In the genomic region with DNA sequence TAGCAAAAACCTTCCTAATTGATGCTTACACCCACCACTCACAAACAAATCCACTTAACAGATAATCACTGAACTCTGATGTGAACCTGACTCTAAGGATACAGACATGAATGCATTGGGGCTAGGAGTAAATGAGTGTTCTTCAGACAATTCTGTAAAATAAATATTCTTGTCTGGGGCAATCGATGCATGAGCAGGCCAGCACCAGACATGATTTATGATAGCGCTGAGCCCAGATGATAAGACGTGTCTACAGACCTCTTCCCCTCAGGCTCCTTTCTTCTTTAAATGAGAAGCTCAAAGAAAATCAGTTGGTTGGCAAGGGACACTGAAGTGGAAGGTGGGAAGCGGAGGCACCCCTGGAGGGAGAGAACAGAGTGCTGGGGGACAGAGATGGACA, we compare ENCODE assay signal across 16 cellular contexts.
"Had no signal": no experiment of that assay in that cellular context is flagged by ENCODE, and none has a peak within 500 bp of the region (broad histone marks: within the 10 kb centered on the region; RNA-seq: fewer than 3 reads in every experiment).

No MANE protein-coding gene starts in this region.

- H3K27ac Mint-ChIP-seq: mesothelial cell of epicardium had no signal

- H3K9me3 Mint-ChIP-seq: activated T-cell treated with anti-CD3 and anti-CD28 coated beads, Interleukin-2, amount 50 U/mL, for 4 hours had no signal

- ATAC-seq: activated T-cell treated with anti-CD3 and anti-CD28 coated beads, Interleukin-2, amount 50 U/mL, for 4 hours; left cardiac atrium; lower lobe of right lung; sciatic nerve had no signal

- DNase-seq: activated CD4-positive, alpha-beta T cell treated with anti-CD3 and anti-CD28 coated beads for 1 hour; activated CD4-positive, alpha-beta T cell treated with anti-CD3 and anti-CD28 coated beads, Interleukin-2, amount 50 U/mL, for 48 hours; activated effector memory CD4-positive, alpha-beta T cell treated with Interleukin-2 at 50 U/mL for 16 hours; activated naive CD4-positive, alpha-beta T cell treated with anti-CD3 and anti-CD28 coated beads, Interleukin-2, amount 50 U/mL, for 16 hours; activated T-cell treated with anti-CD3 and anti-CD28 coated beads, Interleukin-2, amount 50 U/mL, for 4 hours; esophagus squamous epithelium; foreskin fibroblast; immature natural killer cell; left cardiac atrium; lower lobe of right lung; ovary; thyroid gland had no signal

- H3K4me1 Mint-ChIP-seq: immature natural killer cell, neural crest cell had no signal

- H3K27me3 ChIP-seq: cardiac muscle cell, esophagus squamous epithelium, ovary, thyroid gland had no signal

- H3K4me3 Mint-ChIP-seq: activated T-cell treated with anti-CD3 and anti-CD28 coated beads, Interleukin-2, amount 50 U/mL, for 4 hours; immature natural killer cell; mesothelial cell of epicardium; neural crest cell had no signal

- H3K27ac ChIP-seq: cardiac muscle cell, lower lobe of right lung, ovary, thyroid gland had no signal

- H3K4me3 ChIP-seq: cardiac muscle cell, esophagus squamous epithelium, lower lobe of right lung, ovary, thyroid gland had no signal

- H3K36me3 ChIP-seq: cardiac muscle cell, esophagus squamous epithelium, lower lobe of right lung, ovary, thyroid gland had no signal

- H3K4me1 ChIP-seq: esophagus squamous epithelium, lower lobe of right lung, thyroid gland had no signal

- H3K36me3 Mint-ChIP-seq: immature natural killer cell, mesothelial cell of epicardium had no signal

- H3K9me3 ChIP-seq: lower lobe of right lung, ovary, thyroid gland had no signal
